Comparison of ENCODE assay signal across 8 cellular contexts in genomic region chr13:44648392-44649117, GRCh38.
DNase-seq lines count a peak whose midpoint lies in the region; FAIRE-seq and TF ChIP-seq lines count a peak whose summit lies in the region.

No MANE protein-coding gene starts in this region.

- no peak for TF ChIP-seq POLR2A in GM12891 (IDR thresholded peaks at IDR 0.05; ENCODE audit: low read depth, low read length)

- no peak for FAIRE-seq in GM12891 (lab: Jason Lieb, UNC)

- no peak for DNase-seq in AG09319 (ENCODE audit: extremely low read depth, low read depth)
- peak; percentile 16 for DNase-seq in OCI-M1 (lab: John Stamatoyannopoulos, UW)
- peak; percentile 34 to 59 for DNase-seq in foreskin fibroblast
- DNase-seq in NCI-H526 treated with DMSO at 0.1 percent for 48 hours (lab: John Stamatoyannopoulos, UW), result no peak
- no peak for DNase-seq in germinal center (ENCODE audit: low spot score)
- DNase-seq in GM12891 (ENCODE audit: insufficient read length, low spot score), result no peak
- no peak for DNase-seq in pons (ENCODE audit: low spot score)

- no peak overlapping the region for H3K4me3 ChIP-seq in foreskin fibroblast (ENCODE audit: low read depth in 1 of 2, low read length in 2 of 2)

- peak; percentile 16 for TF ChIP-seq CTCF in AG09319 (IDR thresholded peaks at IDR 0.05; ENCODE audit: low read depth, low read length)
- TF ChIP-seq CTCF in GM12874 (IDR thresholded peaks at IDR 0.05; ENCODE audit: insufficient read depth, low read depth, low read length), result peak; percentile 6; the same call in 1 of the 2 replicates
- TF ChIP-seq CTCF in foreskin fibroblast (IDR thresholded peaks at IDR 0.05; ENCODE audit: low read depth, low read length), result peak; percentile 23

TF ChIP-seq in GM12891, 5 proteins besides CTCF, POLR2A, EP300 and RAD21:
- TF ChIP-seq TAF1 (IDR thresholded peaks at IDR 0.05; ENCODE audit: low read depth, low read length), result no peak
- TF ChIP-seq POLR2AphosphoS5 (IDR thresholded peaks at IDR 0.05; ENCODE audit: low read depth, low read length), result no peak
- TF ChIP-seq POU2F2 (IDR thresholded peaks at IDR 0.05; ENCODE audit: low read depth, low read length), result no peak
- TF ChIP-seq PAX5 (IDR thresholded peaks at IDR 0.05; ENCODE audit: insufficient read depth, low read length, severe bottlenecking), result no peak
- no peak for TF ChIP-seq SPI1 (IDR thresholded peaks at IDR 0.05; ENCODE audit: low read depth, low read length)

Comparison
In these comparisons a context has a peak if more than half of its experiments do, and no peak if none do; other contexts are left out.
1. DNase-seq: peak in OCI-M1 (single experiment) and foreskin fibroblast (2 of 2); none in AG09319 (single experiment), NCI-H526 treated with DMSO at 0.1 percent for 48 hours (single experiment), germinal center (single experiment), GM12891 (single experiment) and pons (single experiment).
2. Peak in every context shown above with its lines, with median percentiles within 50 percentile points of each other: CTCF ChIP-seq.